In the genomic region with DNA sequence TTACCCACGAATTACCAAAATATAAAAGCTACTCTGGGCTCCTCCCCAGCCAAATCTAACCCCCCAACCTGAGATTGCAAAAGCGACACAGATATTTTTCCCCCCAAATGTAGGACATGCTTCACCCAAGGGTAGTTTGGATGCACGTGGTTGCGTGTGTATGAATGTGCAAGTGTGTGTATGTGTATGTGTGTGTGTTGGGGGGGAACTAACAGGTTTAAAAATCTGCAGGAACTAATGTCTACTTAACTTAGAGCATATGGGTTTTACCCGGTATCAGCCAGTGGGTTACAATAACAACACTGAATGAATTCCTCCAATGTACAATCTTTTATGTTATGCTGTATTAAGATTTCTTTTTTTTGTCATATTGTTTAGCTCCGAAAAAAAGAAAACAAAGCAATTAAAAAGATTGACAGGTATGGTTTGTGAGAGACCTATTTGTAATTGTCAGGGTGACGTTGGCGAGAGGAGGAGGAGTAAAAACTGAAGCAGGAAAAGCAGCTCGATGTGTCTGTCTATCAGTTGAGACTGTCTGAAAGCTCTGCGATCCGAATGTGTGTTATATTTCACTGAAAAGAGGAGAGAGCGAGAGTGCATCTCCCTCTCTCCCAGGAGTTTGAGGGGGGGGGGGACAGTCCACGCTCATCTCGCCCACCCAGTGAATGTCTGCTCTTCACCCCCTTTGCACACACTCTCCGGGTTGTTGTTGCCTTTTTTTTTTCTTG, we compare ENCODE assay signal across 1 cellular context.
TF ChIP-seq lines count a peak whose summit lies in the region.

A gene with protein sequence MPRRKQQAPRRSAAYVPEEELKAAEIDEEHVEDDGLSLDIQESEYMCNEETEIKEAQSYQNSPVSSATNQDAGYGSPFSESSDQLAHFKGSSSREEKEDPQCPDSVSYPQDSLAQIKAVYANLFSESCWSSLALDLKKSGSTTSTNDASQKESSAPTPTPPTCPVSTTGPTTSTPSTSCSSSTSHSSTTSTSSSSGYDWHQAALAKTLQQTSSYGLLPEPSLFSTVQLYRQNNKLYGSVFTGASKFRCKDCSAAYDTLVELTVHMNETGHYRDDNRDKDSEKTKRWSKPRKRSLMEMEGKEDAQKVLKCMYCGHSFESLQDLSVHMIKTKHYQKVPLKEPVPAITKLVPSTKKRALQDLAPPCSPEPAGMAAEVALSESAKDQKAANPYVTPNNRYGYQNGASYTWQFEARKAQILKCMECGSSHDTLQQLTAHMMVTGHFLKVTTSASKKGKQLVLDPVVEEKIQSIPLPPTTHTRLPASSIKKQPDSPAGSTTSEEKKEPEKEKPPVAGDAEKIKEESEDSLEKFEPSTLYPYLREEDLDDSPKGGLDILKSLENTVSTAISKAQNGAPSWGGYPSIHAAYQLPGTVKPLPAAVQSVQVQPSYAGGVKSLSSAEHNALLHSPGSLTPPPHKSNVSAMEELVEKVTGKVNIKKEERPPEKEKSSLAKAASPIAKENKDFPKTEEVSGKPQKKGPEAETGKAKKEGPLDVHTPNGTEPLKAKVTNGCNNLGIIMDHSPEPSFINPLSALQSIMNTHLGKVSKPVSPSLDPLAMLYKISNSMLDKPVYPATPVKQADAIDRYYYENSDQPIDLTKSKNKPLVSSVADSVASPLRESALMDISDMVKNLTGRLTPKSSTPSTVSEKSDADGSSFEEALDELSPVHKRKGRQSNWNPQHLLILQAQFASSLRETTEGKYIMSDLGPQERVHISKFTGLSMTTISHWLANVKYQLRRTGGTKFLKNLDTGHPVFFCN (N-terminal part only) (plus strand): TSS at position 524 of the 728 bp plus-strand sequence. CDS start 1,080 bp downstream, outside the sequence.

TF ChIP-seq in GM12878, 131 proteins besides CTCF, POLR2A, EP300 and RAD21 (continues in another document):
- TF ChIP-seq ZNF24 (IDR thresholded peaks at IDR 0.05) (0 out of 2 replicates have a peak, but pooled peaks have one; percentile 7), ZNF274 (IDR thresholded peaks at IDR 0.05; ENCODE audit: insufficient read depth, insufficient read length) (no peak), NR2C2 (IDR thresholded peaks at IDR 0.05; ENCODE audit: borderline replicate concordance, control insufficient read depth, insufficient read length, low read depth) (peak; percentile 81), SIX5 (IDR thresholded peaks at IDR 0.05; ENCODE audit: low read depth, low read length, severe bottlenecking) (no peak), ESRRA (IDR thresholded peaks at IDR 0.05; ENCODE audit: low read length) (no peak), EED (IDR thresholded peaks at IDR 0.05; ENCODE audit: low read depth) (peak; percentile 23; the same call in 1 of the 2 replicates), ATF3 (IDR thresholded peaks at IDR 0.05; ENCODE audit: borderline replicate concordance, extremely low read depth, low read depth, low read length) (no peak), SPI1 (IDR thresholded peaks at IDR 0.05; ENCODE audit: borderline replicate concordance, insufficient read depth, low read depth, low read length) (no peak), RELA (IDR thresholded peaks at IDR 0.05; ENCODE audit: borderline replicate concordance, partially characterized antibody) (no peak), BCL11A (IDR thresholded peaks at IDR 0.05; ENCODE audit: low read depth, low read length) (no peak), RFX5 (IDR thresholded peaks at IDR 0.05; ENCODE audit: low read depth, low read length) (no peak), STAT3 (IDR thresholded peaks at IDR 0.05; ENCODE audit: low read depth, low read length) (no peak), SP1 (IDR thresholded peaks at IDR 0.05; ENCODE audit: low read depth, low read length) (peak; percentile 28), NBN (IDR thresholded peaks at IDR 0.05) (peak; percentile 32; the same call in 1 of the 2 replicates), SUZ12 (IDR thresholded peaks at IDR 0.05; ENCODE audit: unreplicated experiment) (no peak), ZNF217 (IDR thresholded peaks at IDR 0.05) (no peak), SUPT20H (IDR thresholded peaks at IDR 0.05; ENCODE audit: borderline replicate concordance, control insufficient read depth, low read depth, low read length) (no peak), FOXM1 (IDR thresholded peaks at IDR 0.05; ENCODE audit: low read depth, low read length) (no peak), ZBTB4 (CRISPR knock-in tag; IDR thresholded peaks at IDR 0.05) (no peak), MTA2 (IDR thresholded peaks at IDR 0.05; ENCODE audit: low read depth) (peak; percentile 28; the same call in 1 of the 2 replicates), BCLAF1 (IDR thresholded peaks at IDR 0.05) (no peak), ZNF622 (IDR thresholded peaks at IDR 0.05) (no peak), ETV6 (conservative IDR thresholded peaks at IDR 0.05 in 1 of 2, IDR thresholded peaks at IDR 0.05 in 1 of 2; ENCODE audit: borderline replicate concordance in 1 of 2, low read depth in 1 of 2) (no peak), MEF2B (IDR thresholded peaks at IDR 0.05; ENCODE audit: partially characterized antibody, poor library complexity, severe bottlenecking) (no peak), ZNF207 (IDR thresholded peaks at IDR 0.05; ENCODE audit: borderline replicate concordance) (no peak)
- TF ChIP-seq, protein P1, sequence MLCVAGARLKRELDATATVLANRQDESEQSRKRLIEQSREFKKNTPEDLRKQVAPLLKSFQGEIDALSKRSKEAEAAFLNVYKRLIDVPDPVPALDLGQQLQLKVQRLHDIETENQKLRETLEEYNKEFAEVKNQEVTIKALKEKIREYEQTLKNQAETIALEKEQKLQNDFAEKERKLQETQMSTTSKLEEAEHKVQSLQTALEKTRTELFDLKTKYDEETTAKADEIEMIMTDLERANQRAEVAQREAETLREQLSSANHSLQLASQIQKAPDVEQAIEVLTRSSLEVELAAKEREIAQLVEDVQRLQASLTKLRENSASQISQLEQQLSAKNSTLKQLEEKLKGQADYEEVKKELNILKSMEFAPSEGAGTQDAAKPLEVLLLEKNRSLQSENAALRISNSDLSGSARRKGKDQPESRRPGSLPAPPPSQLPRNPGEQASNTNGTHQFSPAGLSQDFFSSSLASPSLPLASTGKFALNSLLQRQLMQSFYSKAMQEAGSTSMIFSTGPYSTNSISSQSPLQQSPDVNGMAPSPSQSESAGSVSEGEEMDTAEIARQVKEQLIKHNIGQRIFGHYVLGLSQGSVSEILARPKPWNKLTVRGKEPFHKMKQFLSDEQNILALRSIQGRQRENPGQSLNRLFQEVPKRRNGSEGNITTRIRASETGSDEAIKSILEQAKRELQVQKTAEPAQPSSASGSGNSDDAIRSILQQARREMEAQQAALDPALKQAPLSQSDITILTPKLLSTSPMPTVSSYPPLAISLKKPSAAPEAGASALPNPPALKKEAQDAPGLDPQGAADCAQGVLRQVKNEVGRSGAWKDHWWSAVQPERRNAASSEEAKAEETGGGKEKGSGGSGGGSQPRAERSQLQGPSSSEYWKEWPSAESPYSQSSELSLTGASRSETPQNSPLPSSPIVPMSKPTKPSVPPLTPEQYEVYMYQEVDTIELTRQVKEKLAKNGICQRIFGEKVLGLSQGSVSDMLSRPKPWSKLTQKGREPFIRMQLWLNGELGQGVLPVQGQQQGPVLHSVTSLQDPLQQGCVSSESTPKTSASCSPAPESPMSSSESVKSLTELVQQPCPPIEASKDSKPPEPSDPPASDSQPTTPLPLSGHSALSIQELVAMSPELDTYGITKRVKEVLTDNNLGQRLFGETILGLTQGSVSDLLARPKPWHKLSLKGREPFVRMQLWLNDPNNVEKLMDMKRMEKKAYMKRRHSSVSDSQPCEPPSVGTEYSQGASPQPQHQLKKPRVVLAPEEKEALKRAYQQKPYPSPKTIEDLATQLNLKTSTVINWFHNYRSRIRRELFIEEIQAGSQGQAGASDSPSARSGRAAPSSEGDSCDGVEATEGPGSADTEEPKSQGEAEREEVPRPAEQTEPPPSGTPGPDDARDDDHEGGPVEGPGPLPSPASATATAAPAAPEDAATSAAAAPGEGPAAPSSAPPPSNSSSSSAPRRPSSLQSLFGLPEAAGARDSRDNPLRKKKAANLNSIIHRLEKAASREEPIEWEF (IDR thresholded peaks at IDR 0.05; ENCODE audit: insufficient replicate concordance, low read depth, low read length), result peak; percentile 83
- TF ChIP-seq, protein P2, sequence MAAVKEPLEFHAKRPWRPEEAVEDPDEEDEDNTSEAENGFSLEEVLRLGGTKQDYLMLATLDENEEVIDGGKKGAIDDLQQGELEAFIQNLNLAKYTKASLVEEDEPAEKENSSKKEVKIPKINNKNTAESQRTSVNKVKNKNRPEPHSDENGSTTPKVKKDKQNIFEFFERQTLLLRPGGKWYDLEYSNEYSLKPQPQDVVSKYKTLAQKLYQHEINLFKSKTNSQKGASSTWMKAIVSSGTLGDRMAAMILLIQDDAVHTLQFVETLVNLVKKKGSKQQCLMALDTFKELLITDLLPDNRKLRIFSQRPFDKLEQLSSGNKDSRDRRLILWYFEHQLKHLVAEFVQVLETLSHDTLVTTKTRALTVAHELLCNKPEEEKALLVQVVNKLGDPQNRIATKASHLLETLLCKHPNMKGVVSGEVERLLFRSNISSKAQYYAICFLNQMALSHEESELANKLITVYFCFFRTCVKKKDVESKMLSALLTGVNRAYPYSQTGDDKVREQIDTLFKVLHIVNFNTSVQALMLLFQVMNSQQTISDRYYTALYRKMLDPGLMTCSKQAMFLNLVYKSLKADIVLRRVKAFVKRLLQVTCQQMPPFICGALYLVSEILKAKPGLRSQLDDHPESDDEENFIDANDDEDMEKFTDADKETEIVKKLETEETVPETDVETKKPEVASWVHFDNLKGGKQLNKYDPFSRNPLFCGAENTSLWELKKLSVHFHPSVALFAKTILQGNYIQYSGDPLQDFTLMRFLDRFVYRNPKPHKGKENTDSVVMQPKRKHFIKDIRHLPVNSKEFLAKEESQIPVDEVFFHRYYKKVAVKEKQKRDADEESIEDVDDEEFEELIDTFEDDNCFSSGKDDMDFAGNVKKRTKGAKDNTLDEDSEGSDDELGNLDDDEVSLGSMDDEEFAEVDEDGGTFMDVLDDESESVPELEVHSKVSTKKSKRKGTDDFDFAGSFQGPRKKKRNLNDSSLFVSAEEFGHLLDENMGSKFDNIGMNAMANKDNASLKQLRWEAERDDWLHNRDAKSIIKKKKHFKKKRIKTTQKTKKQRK (IDR thresholded peaks at IDR 0.05; ENCODE audit: low read depth, low read length), result no peak
- TF ChIP-seq, protein P3, sequence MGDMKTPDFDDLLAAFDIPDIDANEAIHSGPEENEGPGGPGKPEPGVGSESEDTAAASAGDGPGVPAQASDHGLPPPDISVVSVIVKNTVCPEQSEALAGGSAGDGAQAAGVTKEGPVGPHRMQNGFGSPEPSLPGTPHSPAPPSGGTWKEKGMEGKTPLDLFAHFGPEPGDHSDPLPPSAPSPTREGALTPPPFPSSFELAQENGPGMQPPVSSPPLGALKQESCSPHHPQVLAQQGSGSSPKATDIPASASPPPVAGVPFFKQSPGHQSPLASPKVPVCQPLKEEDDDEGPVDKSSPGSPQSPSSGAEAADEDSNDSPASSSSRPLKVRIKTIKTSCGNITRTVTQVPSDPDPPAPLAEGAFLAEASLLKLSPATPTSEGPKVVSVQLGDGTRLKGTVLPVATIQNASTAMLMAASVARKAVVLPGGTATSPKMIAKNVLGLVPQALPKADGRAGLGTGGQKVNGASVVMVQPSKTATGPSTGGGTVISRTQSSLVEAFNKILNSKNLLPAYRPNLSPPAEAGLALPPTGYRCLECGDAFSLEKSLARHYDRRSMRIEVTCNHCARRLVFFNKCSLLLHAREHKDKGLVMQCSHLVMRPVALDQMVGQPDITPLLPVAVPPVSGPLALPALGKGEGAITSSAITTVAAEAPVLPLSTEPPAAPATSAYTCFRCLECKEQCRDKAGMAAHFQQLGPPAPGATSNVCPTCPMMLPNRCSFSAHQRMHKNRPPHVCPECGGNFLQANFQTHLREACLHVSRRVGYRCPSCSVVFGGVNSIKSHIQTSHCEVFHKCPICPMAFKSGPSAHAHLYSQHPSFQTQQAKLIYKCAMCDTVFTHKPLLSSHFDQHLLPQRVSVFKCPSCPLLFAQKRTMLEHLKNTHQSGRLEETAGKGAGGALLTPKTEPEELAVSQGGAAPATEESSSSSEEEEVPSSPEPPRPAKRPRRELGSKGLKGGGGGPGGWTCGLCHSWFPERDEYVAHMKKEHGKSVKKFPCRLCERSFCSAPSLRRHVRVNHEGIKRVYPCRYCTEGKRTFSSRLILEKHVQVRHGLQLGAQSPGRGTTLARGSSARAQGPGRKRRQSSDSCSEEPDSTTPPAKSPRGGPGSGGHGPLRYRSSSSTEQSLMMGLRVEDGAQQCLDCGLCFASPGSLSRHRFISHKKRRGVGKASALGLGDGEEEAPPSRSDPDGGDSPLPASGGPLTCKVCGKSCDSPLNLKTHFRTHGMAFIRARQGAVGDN (IDR thresholded peaks at IDR 0.05), result no peak
